Comparison of ENCODE assay signal across 10 cellular contexts in the genomic region with DNA sequence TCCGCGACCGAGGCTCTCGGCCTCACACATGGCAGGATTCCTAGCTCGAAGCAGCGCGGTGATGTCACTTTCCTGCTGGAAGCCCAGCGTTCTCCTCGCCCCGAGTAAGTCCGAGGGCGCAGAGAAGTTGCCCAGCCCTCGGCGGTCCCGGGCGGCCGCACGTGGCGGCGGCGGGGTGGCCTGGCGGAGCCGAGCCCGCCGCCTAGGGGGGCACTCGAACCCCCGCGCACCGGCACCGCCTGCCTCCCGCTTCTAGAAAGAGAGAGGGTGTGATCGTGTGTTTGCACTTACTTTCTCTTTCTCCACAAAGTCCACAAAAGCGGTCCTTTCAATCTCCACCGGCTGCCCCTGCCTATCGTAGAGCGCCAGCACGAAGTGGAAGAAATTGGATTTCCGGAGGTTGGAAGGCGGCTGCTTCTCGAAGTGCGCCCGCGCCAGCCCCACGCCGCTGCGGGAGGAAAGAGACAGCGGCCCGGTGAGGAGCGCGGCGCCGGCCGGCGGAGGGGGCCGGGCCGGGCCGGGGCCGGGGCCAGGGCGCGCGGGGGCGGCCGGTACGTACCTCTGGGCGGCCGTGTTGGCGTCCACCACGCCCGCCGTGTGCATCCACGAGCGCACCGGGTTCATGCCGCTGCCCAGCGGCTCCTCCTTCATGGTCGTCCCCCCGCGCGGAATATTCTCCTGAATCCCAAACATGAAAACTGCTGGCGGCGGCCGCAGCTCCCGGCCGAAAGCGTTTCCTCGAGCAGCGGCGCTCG. TPM values are rescaled to one million over a fixed set of nuclear protein-coding genes. Genes with fewer than 3 reads are reported as not detected.
DNase-seq lines count a peak whose midpoint lies in the region; ATAC-seq, FAIRE-seq and TF ChIP-seq lines count a peak whose summit lies in the region.
"Had no signal": no experiment of that assay in that cellular context is flagged by ENCODE, and none has a peak within 500 bp of the region (broad histone marks: within the 10 kb centered on the region; RNA-seq: fewer than 3 reads in every experiment).

No MANE protein-coding gene starts in this region.

- H3K9me3 ChIP-seq in A549 (no peaks in the 10 kb centered on the region), body of pancreas (no peaks in the 10 kb centered on the region), liver (ENCODE audit: control insufficient read depth in 4 of 4, low read length in 3 of 4) (no peaks in the 10 kb centered on the region), upper lobe of right lung (no peaks in the 10 kb centered on the region)

- ATAC-seq in A549 (peak in 1 of 2 experiments; percentile 20; a peak in 2 of 6 replicates), body of pancreas (peak; percentile 13), upper lobe of right lung (no peak), GM19455 (IDR thresholded peaks at IDR 0.05; ENCODE audit: unreplicated experiment) (no peak), HG03354 (IDR thresholded peaks at IDR 0.05; ENCODE audit: poor library complexity, severe bottlenecking, unreplicated experiment) (no peak)

- H3K27ac ChIP-seq in A549 (peak overlapping the region in 1 of 2 experiments; percentile 31; a peak in 1 of 6 replicates), body of pancreas (peak overlapping the region in 2 of 4 donors; percentile 24 to 65), liver (ENCODE audit: low read depth in 1 of 2, low read length in 2 of 2) (no peak overlapping the region), upper lobe of right lung (no peak overlapping the region)

- POLR2A ChIA-PET in A549 (lab: Yijun Ruan, JAX): no interaction called here

- H3K4me2 ChIP-seq in A549: peak overlapping the region; percentile 100

- H3K27me3 ChIP-seq in body of pancreas (peaks cover 0 to 75% of the 10 kb centered on the region in 2 donors), liver (ENCODE audit: control insufficient read depth in 4 of 4, insufficient read depth in 4 of 4, low read length in 3 of 4) (peaks cover 10 to 37% (median 18%) of the 10 kb centered on the region in 4 donors), upper lobe of right lung (peaks cover 93% of the 10 kb centered on the region)

- CTCF ChIA-PET in A549 (lab: Yijun Ruan, JAX): no interaction called here

- H3K4me3 ChIP-seq in A549 (peak overlapping the region; percentile 53), HFF-Myc (replicated peaks; ENCODE audit: low read depth, low read length) (peak overlapping the region; percentile 21; the same call in 1 of the 2 replicates), body of pancreas (no peak overlapping the region), liver (ENCODE audit: low read depth in 1 of 3, low read length in 3 of 3) (peak overlapping the region in 2 of 3 donors; percentile 45 to 57), upper lobe of right lung (peak overlapping the region; percentile 40)

- H3K36me3 ChIP-seq in body of pancreas (replicated peaks in 1 of 2; ENCODE audit: insufficient read depth in 1 of 2, low read depth in 2 of 2): no peaks in the 10 kb centered on the region
- no peaks in the 10 kb centered on the region for H3K36me3 ChIP-seq in liver (ENCODE audit: control insufficient read depth in 4 of 4, insufficient read depth in 3 of 4, low read depth in 1 of 4, low read length in 3 of 4)
- no peaks in the 10 kb centered on the region for H3K36me3 ChIP-seq in upper lobe of right lung

- H3K4me1 ChIP-seq in A549 (0 out of 3 replicates have a peak, but pooled peaks cover 6% of the 10 kb centered on the region), body of pancreas (peaks cover 54% of the 10 kb centered on the region), liver (ENCODE audit: control insufficient read depth in 4 of 4, insufficient read depth in 4 of 4, low read length in 3 of 4) (peaks cover 27 to 60% (median 39%) of the 10 kb centered on the region in 4 donors), upper lobe of right lung (peaks cover 7% of the 10 kb centered on the region)

- no peak for TF ChIP-seq CTCF in A549 (IDR thresholded peaks at IDR 0.05)
- TF ChIP-seq CTCF in HFF-Myc (IDR thresholded peaks at IDR 0.05; ENCODE audit: low read depth, low read length, missing control alignments): no peak
- no peak for TF ChIP-seq CTCF in body of pancreas (IDR thresholded peaks at IDR 0.05)
- no peak for TF ChIP-seq CTCF in liver (IDR thresholded peaks at IDR 0.05; ENCODE audit: low read depth, low read length, missing input control)
- TF ChIP-seq CTCF in upper lobe of right lung (IDR thresholded peaks at IDR 0.05): no peak

- no peak for DNase-seq in A549 (ENCODE audit: low read depth in 1 of 2, low spot score in 1 of 2)
- no peak for DNase-seq in HFF-Myc (ENCODE audit: extremely low read depth, low read depth)
- DNase-seq in body of pancreas: no peak
- DNase-seq in upper lobe of right lung: no peak
- no peak for DNase-seq in germinal center (ENCODE audit: low spot score)

- 68% methylated on average over 59 of the region's 89 CpGs for WGBS in A549 (ENCODE audit: missing lambda C conversion rate)
- 3 to 6% methylated on average over 36 to 78 of the region's 89 CpGs for WGBS in body of pancreas, 2 donors
- WGBS in liver: 2% methylated on average over 89 of the region's 89 CpGs

- H3K9ac ChIP-seq in liver (ENCODE audit: low read depth in 1 of 2, low read length in 2 of 2): no peak overlapping the region

- TF ChIP-seq EP300 in A549 (IDR thresholded peaks at IDR 0.05): no peak

- no peak for FAIRE-seq in A549 (lab: Jason Lieb, UNC)
- FAIRE-seq: GM18507 had no signal

- intact Hi-C loops in body of pancreas (cut with DNase I) (no loop called here), upper lobe of right lung (cut with DNase I) (no loop called here)

- TF ChIP-seq POLR2A in A549 (IDR thresholded peaks at IDR 0.05; ENCODE audit: low read length) (no peak), body of pancreas (IDR thresholded peaks at IDR 0.05) (no peak)

- TF ChIP-seq RAD21 in A549 (conservative IDR thresholded peaks at IDR 0.05 in 1 of 2, IDR thresholded peaks at IDR 0.05 in 1 of 2) (no peak), liver (IDR thresholded peaks at IDR 0.05) (no peak)

TF ChIP-seq in A549, 52 proteins besides CTCF, POLR2A, EP300 and RAD21:
- TF ChIP-seq, protein P1, sequence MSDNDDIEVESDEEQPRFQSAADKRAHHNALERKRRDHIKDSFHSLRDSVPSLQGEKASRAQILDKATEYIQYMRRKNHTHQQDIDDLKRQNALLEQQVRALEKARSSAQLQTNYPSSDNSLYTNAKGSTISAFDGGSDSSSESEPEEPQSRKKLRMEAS (IDR thresholded peaks at IDR 0.05): peak; percentile 37; the same call in 1 of the 2 replicates
- no peak for TF ChIP-seq GATA3 (IDR thresholded peaks at IDR 0.05; ENCODE audit: borderline replicate concordance)

TF ChIP-seq in liver, 16 proteins besides CTCF, POLR2A, EP300 and RAD21:
- TF ChIP-seq NR2F2 (IDR thresholded peaks at IDR 0.05): no peak
- TF ChIP-seq FOXA1 (IDR thresholded peaks at IDR 0.05): no peak
- no peak for TF ChIP-seq HNF4G (IDR thresholded peaks at IDR 0.05)
- no peak for TF ChIP-seq JUND (IDR thresholded peaks at IDR 0.05)
- TF ChIP-seq, protein P2, sequence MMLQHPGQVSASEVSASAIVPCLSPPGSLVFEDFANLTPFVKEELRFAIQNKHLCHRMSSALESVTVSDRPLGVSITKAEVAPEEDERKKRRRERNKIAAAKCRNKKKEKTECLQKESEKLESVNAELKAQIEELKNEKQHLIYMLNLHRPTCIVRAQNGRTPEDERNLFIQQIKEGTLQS (IDR thresholded peaks at IDR 0.05): no peak
- no peak for TF ChIP-seq GABPA (IDR thresholded peaks at IDR 0.05 in 1 of 2, conservative IDR thresholded peaks at IDR 0.05 in 1 of 2)
- no peak for TF ChIP-seq SP1 (IDR thresholded peaks at IDR 0.05)
- TF ChIP-seq YY1 (IDR thresholded peaks at IDR 0.05): no peak
- TF ChIP-seq HNF4A (conservative IDR thresholded peaks at IDR 0.05): no peak
TF ChIP-seq in liver: peak in this region for 0.

RNA-seq across cellular contexts. Expression of a gene that starts 0.8 kb away (rescaled TPM):
- polyA plus RNA-seq in A549 (2011; rRNA removed) (0.04 TPM in 1 of 2 replicates, not detected in the other), A549 (2017; fragmentation: RNase III; extraction: RNeasy Plus Mini Kit Qiagen cat#74134 plus additional on column Dnase treatment) (0.07 to 0.17 TPM (median 0.12 TPM) in 3 replicates), liver (under 1 TPM; 0.02 to 0.08 TPM)
- polyA plus RNA-seq in A549 (2012; cell fraction: cytosol; rRNA removed): 0.03 TPM in 2 replicates
- polyA plus RNA-seq in A549 (2012; cell fraction: nucleus; rRNA removed): 0.05 and 0.06 TPM in 2 replicates
- 0.24 TPM in 1 of 2 replicates, not detected in the other for polyA minus RNA-seq in A549 (2011; rRNA and poly(A)+ RNA removed)
- total RNA-seq in body of pancreas (1 to 10 TPM; 2.3 to 4.6 TPM), liver (not detected), upper lobe of right lung (0.20 TPM)
- total RNA-seq: activated naive CD4-positive, alpha-beta T cell treated with anti-CD3 and anti-CD28 coated beads, Interleukin-2, amount 50 U/mL, for 72 hours had no signal

Comparison
In these comparisons a context has a peak if more than half of its experiments do, and no peak if none do; other contexts are left out.
1. H3K4me3 ChIP-seq: peak in A549 (single experiment), HFF-Myc (single experiment), liver (2 of 3) and upper lobe of right lung (single experiment); none in body of pancreas (0 of 2).